ENCODE assay signal across 19 cellular contexts in the genomic region with DNA sequence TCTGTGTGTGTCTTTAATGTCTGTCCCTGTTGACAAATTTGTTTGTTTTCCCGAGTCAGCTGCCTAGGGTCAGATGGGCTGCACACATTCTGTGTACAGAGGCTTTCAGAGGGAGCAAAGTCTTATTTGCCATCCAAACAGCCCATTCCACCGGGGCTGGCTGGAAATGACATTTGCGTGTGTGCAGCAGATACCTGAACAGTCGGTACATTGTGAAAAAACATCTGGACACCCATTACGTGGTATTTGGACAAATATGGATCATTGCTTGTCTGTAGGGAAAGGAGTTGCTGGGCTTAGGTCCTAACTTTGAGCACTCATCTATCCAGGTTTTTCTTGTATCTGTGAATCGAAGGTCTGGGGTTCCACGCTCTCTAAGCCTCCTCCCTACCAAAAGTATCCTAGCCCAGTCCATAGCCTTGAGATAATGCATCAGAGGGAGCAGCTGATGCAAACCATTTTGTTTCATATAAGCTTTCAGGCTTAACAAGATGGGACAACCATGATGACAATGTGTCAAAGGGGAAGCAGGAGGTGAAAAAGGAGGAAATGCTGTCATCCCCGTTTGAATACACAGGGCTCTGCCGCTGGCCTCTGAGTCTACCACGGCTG. TPM values are rescaled to one million over a fixed set of nuclear protein-coding genes. Genes with fewer than 3 reads are reported as not detected.
DNase-seq lines count a peak whose midpoint lies in the region; ATAC-seq, FAIRE-seq and TF ChIP-seq lines count a peak whose summit lies in the region.
"Had no signal": no experiment of that assay in that cellular context is flagged by ENCODE, and none has a peak within 500 bp of the region (broad histone marks: within the 10 kb centered on the region; RNA-seq: fewer than 3 reads in every experiment).

No MANE protein-coding gene starts in this region.

- no peaks in the 10 kb centered on the region for H3K9me1 ChIP-seq in endothelial cell of umbilical vein (replicated peaks; ENCODE audit: control insufficient read depth, extremely low read depth, insufficient read depth, low read length)

- DNase-seq in DMS53 (lab: John Stamatoyannopoulos, UW) = peak; percentile 91
- peak; percentile 96 to 99 for DNase-seq in NCI-H526 (lab: John Stamatoyannopoulos, UW)
- no peak for DNase-seq in endothelial cell of umbilical vein (ENCODE audit: low read depth, low spot score)
- peak in 5 of 6 donors; percentile 39 to 69 (median 59) for DNase-seq in pancreas
- no peak for DNase-seq in glutamatergic neuron
- no peak for DNase-seq in right atrium auricular region (ENCODE audit: low spot score)
- no peak for DNase-seq in effector CD8-positive, alpha-beta T cell (lab: John Stamatoyannopoulos, UW)
- DNase-seq: ACHN; CD4-positive, CD25-positive, alpha-beta regulatory T cell; KG1; NCI-H1105 treated with DMSO at 0.1 percent for 48 hours; NCI-H2029 treated with DMSO at 0.1 percent for 48 hours; NCI-H524 treated with DMSO at 0.1 percent for 48 hours had no signal

- no peak overlapping the region for H3K27ac ChIP-seq in endothelial cell of umbilical vein (ENCODE audit: insufficient read depth, low read depth, low read length)
- peak overlapping the region in 2 of 4 donors; percentile 8 to 37 for H3K27ac ChIP-seq in pancreas
- H3K27ac ChIP-seq in right atrium auricular region = no peak overlapping the region
- H3K27ac ChIP-seq: SK-N-MC had no signal

- H3K4me3 ChIP-seq in endothelial cell of umbilical vein (replicated peaks in 1 of 3; ENCODE audit: insufficient read depth in 1 of 3, low read depth in 1 of 3, low read length in 3 of 3) (no peak overlapping the region), pancreas (no peak overlapping the region), right atrium auricular region (no peak overlapping the region)
- H3K4me3 ChIP-seq: SK-N-MC had no signal

- no peaks in the 10 kb centered on the region for H3K79me2 ChIP-seq in endothelial cell of umbilical vein (ENCODE audit: control insufficient read depth, insufficient read depth, low read length)

- POLR2A ChIA-PET in endothelial cell of umbilical vein (lab: Charles Lee) = no interaction called here

- H3K4me1 ChIP-seq in endothelial cell of umbilical vein (ENCODE audit: control insufficient read depth, extremely low read depth, insufficient read depth, low read length) = peaks cover 5% of the 10 kb centered on the region
- H3K4me1 ChIP-seq in pancreas = peaks cover 17 to 26% (median 21%) of the 10 kb centered on the region in 3 donors
- H3K4me1 ChIP-seq in right atrium auricular region = no peaks in the 10 kb centered on the region

- H3K9ac ChIP-seq in endothelial cell of umbilical vein (replicated peaks; ENCODE audit: extremely low read depth, insufficient read depth, low read length) = no peak overlapping the region

- H3K4me3 Mint-ChIP-seq in glutamatergic neuron (ENCODE audit: unreplicated experiment) = no peak overlapping the region
- H3K4me3 Mint-ChIP-seq: CD4-positive, CD25-positive, alpha-beta regulatory T cell had no signal

- no peaks in the 10 kb centered on the region for H3K36me3 Mint-ChIP-seq in glutamatergic neuron (ENCODE audit: unreplicated experiment)
- H3K36me3 Mint-ChIP-seq: CD4-positive, CD25-positive, alpha-beta regulatory T cell had no signal

- no peaks in the 10 kb centered on the region for H3K27me3 ChIP-seq in endothelial cell of umbilical vein (ENCODE audit: control insufficient read depth in 2 of 2, insufficient read depth in 2 of 2, low read length in 2 of 2)
- H3K27me3 ChIP-seq in pancreas = no peaks in the 10 kb centered on the region
- no peaks in the 10 kb centered on the region for H3K27me3 ChIP-seq in right atrium auricular region

- TF ChIP-seq CTCF in endothelial cell of umbilical vein (IDR thresholded peaks at IDR 0.05; ENCODE audit: extremely low read depth in 1 of 2, insufficient read depth in 1 of 2, low read depth in 1 of 2, low read length in 2 of 2) = no peak
- TF ChIP-seq CTCF in pancreas (IDR thresholded peaks at IDR 0.05) = no peak
- TF ChIP-seq CTCF in glutamatergic neuron (IDR thresholded peaks at IDR 0.05; ENCODE audit: partially characterized antibody, unreplicated experiment) = no peak
- no peak for TF ChIP-seq CTCF in right atrium auricular region (IDR thresholded peaks at IDR 0.05)

- H3K9me3 Mint-ChIP-seq in glutamatergic neuron (ENCODE audit: unreplicated experiment) = no peaks in the 10 kb centered on the region

- H3K27ac Mint-ChIP-seq in glutamatergic neuron (ENCODE audit: unreplicated experiment) = no peak overlapping the region
- H3K27ac Mint-ChIP-seq: CD4-positive, CD25-positive, alpha-beta regulatory T cell had no signal

- dilution Hi-C loops in endothelial cell of umbilical vein (cut with MboI; ENCODE audit: extremely low pct_ligation_motif_present, low sequenced_read_pairs) = no loop called here

- intact Hi-C loops in endothelial cell of umbilical vein (cut with micrococcal nuclease) (no loop called here), pancreas (cut with DNase I) (no loop called here)

- no TSS peak for BruUV-seq in endothelial cell of umbilical vein (replicated peaks; lab: Mats Ljungman, UMichigan)

- H2AFZ ChIP-seq in endothelial cell of umbilical vein (ENCODE audit: low read depth, low read length) = peak overlapping the region; percentile 45

- H3K36me3 ChIP-seq in endothelial cell of umbilical vein (ENCODE audit: control insufficient read depth in 2 of 2, extremely low read depth in 1 of 2, insufficient read depth in 2 of 2, low read length in 2 of 2) (no peaks in the 10 kb centered on the region), pancreas (no peaks in the 10 kb centered on the region), right atrium auricular region (no peaks in the 10 kb centered on the region)

- CTCF ChIA-PET in endothelial cell of umbilical vein (lab: Charles Lee) = interaction anchor here (1.2 kb wide), 2 partner anchors 36 to 158 kb away, joined by 3 to 4 read pairs; no protein-coding TSS in a partner anchor

- no peaks in the 10 kb centered on the region for H4K20me1 ChIP-seq in endothelial cell of umbilical vein (replicated peaks; ENCODE audit: control insufficient read depth, extremely low read depth, insufficient read depth, low read length)

- no peak for TF ChIP-seq POLR2A in endothelial cell of umbilical vein (IDR thresholded peaks at IDR 0.05; ENCODE audit: low read depth, low read length)

- H3K4me2 ChIP-seq in endothelial cell of umbilical vein (ENCODE audit: insufficient read depth, low read length) = no peak overlapping the region

- peak; percentile 85 to 92 (median 92) for ATAC-seq in pancreas
- ATAC-seq in GM18519 (IDR thresholded peaks at IDR 0.05; ENCODE audit: low FRiP score, unreplicated experiment) = no peak
- ATAC-seq: Panc1, Right ventricle myocardium inferior had no signal

- WGBS in pancreas, 2 donors = 20 to 22% methylated on average over 10 of the region's 10 CpGs

- peaks cover 5% of the 10 kb centered on the region for H3K4me1 Mint-ChIP-seq in glutamatergic neuron (ENCODE audit: low read depth, unreplicated experiment)

- H3K9me3 ChIP-seq in endothelial cell of umbilical vein (replicated peaks; ENCODE audit: control insufficient read depth, insufficient read depth, low read length) (no peaks in the 10 kb centered on the region), pancreas (no peaks in the 10 kb centered on the region), right atrium auricular region (peaks cover 0 to 6% of the 10 kb centered on the region in 2 donors)

- H3K27me3 Mint-ChIP-seq in glutamatergic neuron (ENCODE audit: unreplicated experiment) = no peaks in the 10 kb centered on the region

- no peak for FAIRE-seq in endothelial cell of umbilical vein (lab: Jason Lieb, UNC)
- no peak for FAIRE-seq in pancreas (lab: Jason Lieb, UNC)
- FAIRE-seq: D721Med, H1 had no signal

TF ChIP-seq in endothelial cell of umbilical vein, 7 proteins besides CTCF, POLR2A, EP300 and RAD21:
- TF ChIP-seq POLR2AphosphoS5 (IDR thresholded peaks at IDR 0.05; ENCODE audit: insufficient read depth, low read depth, low read length) (no peak), MYC (IDR thresholded peaks at IDR 0.05; ENCODE audit: low read depth, low read length) (no peak), GATA2 (IDR thresholded peaks at IDR 0.05; ENCODE audit: insufficient read depth, insufficient read length, low read depth, low read length) (no peak), FOS (IDR thresholded peaks at IDR 0.05; ENCODE audit: borderline replicate concordance, insufficient read depth, low read length) (no peak), EZH2 (IDR thresholded peaks at IDR 0.05; ENCODE audit: borderline replicate concordance, low read depth, low read length, severe bottlenecking) (no peak), JUN (IDR thresholded peaks at IDR 0.05; ENCODE audit: borderline replicate concordance, insufficient read depth, insufficient read length, low read depth) (no peak)
- TF ChIP-seq, protein P1, sequence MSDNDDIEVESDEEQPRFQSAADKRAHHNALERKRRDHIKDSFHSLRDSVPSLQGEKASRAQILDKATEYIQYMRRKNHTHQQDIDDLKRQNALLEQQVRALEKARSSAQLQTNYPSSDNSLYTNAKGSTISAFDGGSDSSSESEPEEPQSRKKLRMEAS (IDR thresholded peaks at IDR 0.05; ENCODE audit: insufficient read depth, insufficient read length) = no peak

RNA-seq across cellular contexts. Expression of gene CMTM8, which starts 22.2 kb away (rescaled TPM):
- total RNA-seq in endothelial cell of umbilical vein = 7.3 and 8.1 TPM in 2 replicates
- 11.8 and 11.9 TPM in 2 replicates for polyA plus RNA-seq in endothelial cell of umbilical vein
- 5.4 and 5.8 TPM in 2 replicates for polyA plus RNA-seq in endothelial cell of umbilical vein (2011; cell fraction: cytosol; rRNA removed)
- polyA plus RNA-seq in endothelial cell of umbilical vein (2011; cell fraction: nucleus; rRNA removed) = 4.3 and 4.5 TPM in 2 replicates
- polyA plus RNA-seq in endothelial cell of umbilical vein (2012) = 4.5 and 5.3 TPM in 2 replicates
- polyA minus RNA-seq in endothelial cell of umbilical vein = 4.0 and 4.8 TPM in 2 replicates
- not detected for polyA minus RNA-seq in endothelial cell of umbilical vein (2011; cell fraction: cytosol; rRNA and poly(A)+ RNA removed)
- 2.4 and 2.5 TPM in 2 replicates for polyA minus RNA-seq in endothelial cell of umbilical vein (2011; cell fraction: nucleus; rRNA and poly(A)+ RNA removed)
- total RNA-seq in pancreas = 10 to 100 TPM; 12.6 to 17.9 (median 16.7) TPM
- 10 to 100 TPM; 11.0 to 23.7 TPM for polyA plus RNA-seq in pancreas
- total RNA-seq in glutamatergic neuron (ENCODE audit: unreplicated experiment) = not detected
- 1 to 10 TPM; 3.1 to 7.1 TPM for total RNA-seq in right atrium auricular region

Comparison
In these comparisons a context has a peak if more than half of its experiments do, and no peak if none do; other contexts are left out.
1. DNase-seq: peak in DMS53 (single experiment), NCI-H526 (2 of 2) and pancreas (5 of 6); none in endothelial cell of umbilical vein (single experiment), glutamatergic neuron (single experiment), right atrium auricular region (single experiment) and effector CD8-positive, alpha-beta T cell (single experiment).